Comparison of ENCODE assay signal across 10 cellular contexts in the genomic region with DNA sequence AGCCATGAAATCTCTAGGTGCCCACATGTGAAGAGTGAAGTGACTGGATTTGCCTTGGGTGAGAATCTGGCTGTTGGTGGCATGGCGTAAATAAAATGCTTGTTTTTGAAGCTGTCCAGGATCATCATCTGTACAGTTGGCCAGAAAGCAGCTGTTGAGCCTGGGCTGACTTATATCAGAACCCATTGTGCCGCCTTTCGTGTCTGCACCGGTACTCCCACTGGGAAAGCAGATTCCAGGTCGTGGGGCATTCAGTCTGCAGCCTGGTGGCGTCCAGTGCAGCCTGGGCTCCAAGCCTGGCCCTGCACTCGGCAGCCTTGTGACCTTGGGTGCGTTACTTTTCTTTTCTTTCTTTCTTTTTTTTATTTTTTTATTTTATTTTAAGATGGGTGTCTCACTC. TPM values are rescaled to one million over a fixed set of nuclear protein-coding genes. Genes with fewer than 3 reads are reported as not detected.
DNase-seq lines count a peak whose midpoint lies in the region; ATAC-seq and TF ChIP-seq lines count a peak whose summit lies in the region.
"Had no signal": no experiment of that assay in that cellular context is flagged by ENCODE, and none has a peak within 500 bp of the region (broad histone marks: within the 10 kb centered on the region; RNA-seq: fewer than 3 reads in every experiment).

No MANE protein-coding gene starts in this region.

- TF ChIP-seq POLR2A in sigmoid colon (IDR thresholded peaks at IDR 0.05) (no peak), vagina (IDR thresholded peaks at IDR 0.05) (no peak)

- no peaks in the 10 kb centered on the region for H3K27me3 Mint-ChIP-seq in T-helper 17 cell

- intact Hi-C loops in sigmoid colon (cut with DNase I) = loop anchor here (2.0 to 5.0 kb wide), 2 partner anchors 61 to 71 kb away; no protein-coding TSS in a partner anchor
- intact Hi-C loops in vagina (cut with DNase I) = no loop called here

- WGBS in GM23248 (ENCODE audit: low coverage in 1 of 2, low lambda C conversion rate in 2 of 2, missing lambda C conversion rate in 2 of 2), 2 experiments = 64 to 68% methylated on average over 8 of the region's 8 CpGs
- WGBS in sigmoid colon, 2 donors = 90 to 92% methylated on average over 8 of the region's 8 CpGs

- ATAC-seq in T-helper 17 cell = no peak

- H3K4me1 ChIP-seq in GM23248 (ENCODE audit: insufficient read depth) = peaks cover 57% of the 10 kb centered on the region
- peaks cover 0 to 77% of the 10 kb centered on the region in 2 donors for H3K4me1 ChIP-seq in right atrium auricular region
- H3K4me1 ChIP-seq in sigmoid colon = peaks cover 0 to 86% (median 76%) of the 10 kb centered on the region in 4 donors
- peaks cover 94% of the 10 kb centered on the region for H3K4me1 ChIP-seq in vagina

- no peak overlapping the region for H2AFZ ChIP-seq in GM23248

- H3K27me3 ChIP-seq in GM23248 (replicated peaks; ENCODE audit: insufficient read depth) = no peaks in the 10 kb centered on the region
- no peaks in the 10 kb centered on the region for H3K27me3 ChIP-seq in right atrium auricular region
- no peaks in the 10 kb centered on the region for H3K27me3 ChIP-seq in sigmoid colon
- no peaks in the 10 kb centered on the region for H3K27me3 ChIP-seq in vagina

- no peak overlapping the region for H3K4me3 Mint-ChIP-seq in T-helper 17 cell

- H3K4me3 ChIP-seq in GM23248 (no peak overlapping the region), right atrium auricular region (no peak overlapping the region), sigmoid colon (no peak overlapping the region), vagina (no peak overlapping the region)

- no peak overlapping the region for H3K4me2 ChIP-seq in GM23248 (ENCODE audit: unreplicated experiment)

- H3K9me3 ChIP-seq in GM23248 (ENCODE audit: low read depth) (no peaks in the 10 kb centered on the region), T-helper 17 cell (ENCODE audit: control insufficient read depth, low read length, poor library complexity, severe bottlenecking) (no peaks in the 10 kb centered on the region), right atrium auricular region (no peaks in the 10 kb centered on the region), sigmoid colon (no peaks in the 10 kb centered on the region), vagina (no peaks in the 10 kb centered on the region)

- H3F3A ChIP-seq in GM23248 (ENCODE audit: insufficient read depth) = peaks cover 49% of the 10 kb centered on the region

- no peaks in the 10 kb centered on the region for H3K9me2 ChIP-seq in GM23248 (ENCODE audit: insufficient read depth)

- H4K20me1 ChIP-seq in GM23248 (ENCODE audit: insufficient read depth) = peaks cover 58% of the 10 kb centered on the region

- H3K27ac ChIP-seq in GM23248 (peak overlapping the region; percentile 37), right atrium auricular region (peak overlapping the region; percentile 79 to 82), sigmoid colon (peak overlapping the region; percentile 68 to 84 (median 76)), vagina (no peak overlapping the region)

- no peak for TF ChIP-seq EP300 in sigmoid colon (IDR thresholded peaks at IDR 0.05)

- no peak for TF ChIP-seq CTCF in right atrium auricular region (IDR thresholded peaks at IDR 0.05)
- TF ChIP-seq CTCF in sigmoid colon (IDR thresholded peaks at IDR 0.05) = no peak
- TF ChIP-seq CTCF in vagina (IDR thresholded peaks at IDR 0.05) = no peak

- H3K27ac Mint-ChIP-seq in T-helper 17 cell = peak overlapping the region; percentile 79

- H3K4me1 Mint-ChIP-seq in T-helper 17 cell = peaks cover 64% of the 10 kb centered on the region

- DNase-seq in GM23248 (no peak), T-helper 17 cell (no peak), right atrium auricular region (ENCODE audit: low spot score) (no peak), sigmoid colon (no peak), vagina (ENCODE audit: extremely low spot score in 2 of 2) (no peak), amniotic stem cell (lab: John Stamatoyannopoulos, UW) (no peak), NCI-H510A (lab: John Stamatoyannopoulos, UW) (no peak)
- DNase-seq: DMS 273 treated with DMSO at 0.1 percent for 48 hours, KG1, occipital lobe had no signal

- no peaks in the 10 kb centered on the region for H3K36me3 ChIP-seq in GM23248 (ENCODE audit: low read depth)
- no peaks in the 10 kb centered on the region for H3K36me3 ChIP-seq in right atrium auricular region
- H3K36me3 ChIP-seq in sigmoid colon = no peaks in the 10 kb centered on the region
- no peaks in the 10 kb centered on the region for H3K36me3 ChIP-seq in vagina

- no peak overlapping the region for H3K9ac ChIP-seq in GM23248

- peaks cover 3% of the 10 kb centered on the region for H3K36me3 Mint-ChIP-seq in T-helper 17 cell (ENCODE audit: low read depth)

- H3K79me2 ChIP-seq in GM23248 (ENCODE audit: insufficient read depth) = peaks cover 100% of the 10 kb centered on the region

- in situ Hi-C loops in GM23248 (cut with MboI) = no loop called here

RNA-seq across cellular contexts. Expression of a gene that starts 27.8 kb away (rescaled TPM):
- total RNA-seq in GM23248 (2014; rRNA removed; shearing (Covaris generic)) = 53.7 and 68.3 TPM in 2 replicates
- polyA plus RNA-seq in GM23248 (2016; fragmentation: Nextera tagmentation; extraction: Ambion mirVana) (25.2 and 30.9 TPM in 2 replicates), sigmoid colon (10 to 100 TPM; 10.8 to 85.0 (median 13.2) TPM)
- total RNA-seq in T-helper 17 cell (100 to 1,000 TPM; 193 to 241 TPM), right atrium auricular region (100 to 1,000 TPM in 1 of 2 donors, 10 to 100 TPM in 1; 76.7 to 120 TPM), sigmoid colon (10 to 100 TPM; 62.7 to 98.6 (median 78.9) TPM), vagina (116 TPM)
